ENCODE assay signal across 35 cellular contexts in the genomic region with DNA sequence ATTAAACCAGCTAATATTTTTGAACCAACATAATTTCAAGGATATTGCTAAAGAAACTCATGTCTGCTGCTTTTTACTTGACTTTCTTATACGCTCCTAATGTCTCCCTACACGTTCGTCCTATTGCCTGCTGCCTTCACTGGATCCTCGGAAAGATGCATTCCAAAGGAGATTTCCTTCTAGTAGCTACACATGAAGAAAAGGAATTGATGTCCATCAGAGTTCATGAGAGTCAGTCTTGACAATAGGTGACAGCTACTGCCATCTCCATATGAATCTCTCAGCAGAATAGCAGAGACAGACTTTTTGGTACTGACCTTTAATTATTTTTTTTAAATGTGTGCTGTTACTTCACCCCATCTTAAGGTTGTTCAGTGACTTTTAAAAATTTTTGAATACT. TPM values are rescaled to one million over a fixed set of nuclear protein-coding genes. Genes with fewer than 3 reads are reported as not detected.
"Had no signal": no experiment of that assay in that cellular context is flagged by ENCODE, and none has a peak within 500 bp of the region (broad histone marks: within the 10 kb centered on the region; RNA-seq: fewer than 3 reads in every experiment).

No MANE protein-coding gene starts in this region.

- H3K9me3 ChIP-seq: adrenal gland, body of pancreas had no signal

- DNase-seq: activated B cell treated with CpG ODN at 0.5 μM for 24 hours; activated CD4-positive, alpha-beta memory T cell treated with anti-CD3 and anti-CD28 coated beads, Interleukin-2, amount 10 ng/mL, durations not matched to agents 7 days and 5 days; activated CD4-positive, alpha-beta T cell treated with anti-CD3 and anti-CD28 coated beads for 48 hours; activated CD4-positive, alpha-beta T cell treated with anti-CD3 and anti-CD28 coated beads, Interleukin-2, amount 10 ng/mL, durations not matched to agents 7 days and 5 days; activated CD4-positive, alpha-beta T cell treated with anti-CD3 and anti-CD28 coated beads, Interleukin-2, amount 50 U/mL, for 48 hours; activated CD4-positive, CD25-positive, alpha-beta regulatory T cell treated with anti-CD3 and anti-CD28 coated beads, Interleukin-2, amount 50 U/mL, for 72 hours; activated CD8-positive, alpha-beta memory T cell treated with anti-CD3 and anti-CD28 coated beads for 24 hours; activated CD8-positive, alpha-beta memory T cell treated with anti-CD3 and anti-CD28 coated beads, Interleukin-2, amount 10 ng/mL, durations not matched to agents 7 days and 5 days; activated CD8-positive, alpha-beta memory T cell treated with anti-CD3 and anti-CD28 coated beads, Interleukin-2, amount 50 U/mL, for 48 hours; activated CD8-positive, alpha-beta T cell treated with anti-CD3 and anti-CD28 coated beads, Interleukin-2, amount 10 ng/mL, durations not matched to agents 7 days and 5 days; activated effector memory CD4-positive, alpha-beta T cell treated with anti-CD3 and anti-CD28 coated beads, Interleukin-2, amount 50 U/mL, for 16 hours; activated gamma-delta T cell treated with Interleukin-2 at 50 U/mL for 16 hours; activated naive CD4-positive, alpha-beta T cell; activated naive CD4-positive, alpha-beta T cell treated with anti-CD3 and anti-CD28 coated beads for 36 hours; activated naive CD4-positive, alpha-beta T cell treated with anti-CD3 and anti-CD28 coated beads, Interleukin-2, amount 50 U/mL, for 16 hours; activated naive CD8-positive, alpha-beta T cell treated with anti-CD3 and anti-CD28 coated beads for 36 hours; activated T-cell treated with anti-CD3 and anti-CD28 coated beads, Interleukin-2, amount 50 U/mL, for 24 hours; activated T-cell treated with anti-CD3 and anti-CD28 coated beads, Interleukin-2, amount 50 U/mL, for 48 hours; adrenal gland; amniotic stem cell; aorta; body of pancreas; caudate nucleus; cerebellar nuclear complex; T-helper 1 cell; T-helper 2 cell; T-helper 9 cell had no signal

- H3K27me3 ChIP-seq: adrenal gland, body of pancreas, cardiac muscle cell had no signal

- H3K36me3 Mint-ChIP-seq: activated CD8-positive, alpha-beta memory T cell treated with anti-CD3 and anti-CD28 coated beads, Interleukin-2, amount 10 ng/mL, durations not matched to agents 7 days and 5 days; activated naive CD4-positive, alpha-beta T cell treated with anti-CD3 and anti-CD28 coated beads, Interleukin-2, amount 50 U/mL, for 72 hours; activated naive CD8-positive, alpha-beta T cell treated with anti-CD3 and anti-CD28 coated beads for 36 hours had no signal

- H3K4me3 ChIP-seq: adrenal gland, body of pancreas, cardiac muscle cell had no signal

- H3K9me3 Mint-ChIP-seq: activated CD4-positive, alpha-beta memory T cell treated with anti-CD3 and anti-CD28 coated beads, Interleukin-2, amount 10 ng/mL, durations not matched to agents 7 days and 5 days; activated CD4-positive, alpha-beta T cell treated with anti-CD3 and anti-CD28 coated beads, Interleukin-2, amount 10 ng/mL, durations not matched to agents 7 days and 5 days; activated naive CD4-positive, alpha-beta T cell treated with anti-CD3 and anti-CD28 coated beads, Interleukin-2, amount 50 U/mL, for 72 hours; activated T-cell treated with anti-CD3 and anti-CD28 coated beads, Interleukin-2, amount 50 U/mL, for 24 hours; activated T-helper 17 cell treated with anti-CD3 and anti-CD28 coated beads, Interleukin-2, amount 50 U/mL, for 72 hours; central memory CD8-positive, alpha-beta T cell; T-helper 1 cell treated with Interleukin-12 subunit alpha and Interleukin-12 subunit beta and Interleukin-4 antibody, amounts not matched to agents 30 μg/mL and 1 μg/mL, for 36 hours; T-helper 2 cell treated with Interferon-gamma antibody and Interleukin-4, amounts not matched to agents 5 μg/mL and 100 μg/mL, for 36 hours had no signal

- H3K4me3 Mint-ChIP-seq: activated B cell treated with CpG ODN at 0.5 μM for 24 hours; activated CD4-positive, alpha-beta memory T cell treated with anti-CD3 and anti-CD28 coated beads, Interleukin-2, amount 10 ng/mL, durations not matched to agents 7 days and 5 days; activated CD4-positive, alpha-beta T cell treated with anti-CD3 and anti-CD28 coated beads, Interleukin-2, amount 10 ng/mL, durations not matched to agents 7 days and 5 days; activated CD8-positive, alpha-beta memory T cell treated with anti-CD3 and anti-CD28 coated beads, Interleukin-2, amount 10 ng/mL, durations not matched to agents 7 days and 5 days; activated CD8-positive, alpha-beta T cell treated with anti-CD3 and anti-CD28 coated beads, Interleukin-2, amount 10 ng/mL, durations not matched to agents 7 days and 5 days; activated naive CD4-positive, alpha-beta T cell treated with anti-CD3 and anti-CD28 coated beads for 36 hours; activated naive CD8-positive, alpha-beta T cell treated with anti-CD3 and anti-CD28 coated beads for 36 hours; activated T-cell treated with anti-CD3 and anti-CD28 coated beads, Interleukin-2, amount 50 U/mL, for 24 hours; activated T-helper 17 cell treated with anti-CD3 and anti-CD28 coated beads, Interleukin-2, amount 50 U/mL, for 72 hours; central memory CD8-positive, alpha-beta T cell; T-helper 1 cell treated with Interleukin-12 subunit alpha and Interleukin-12 subunit beta and Interleukin-4 antibody, amounts not matched to agents 30 μg/mL and 1 μg/mL, for 36 hours; T-helper 2 cell treated with Interferon-gamma antibody and Interleukin-4, amounts not matched to agents 5 μg/mL and 100 μg/mL, for 36 hours had no signal

- H3K4me1 Mint-ChIP-seq: activated B cell treated with CpG ODN at 0.5 μM for 24 hours; activated CD4-positive, alpha-beta memory T cell treated with anti-CD3 and anti-CD28 coated beads, Interleukin-2, amount 10 ng/mL, durations not matched to agents 7 days and 5 days; activated CD4-positive, alpha-beta T cell treated with anti-CD3 and anti-CD28 coated beads, Interleukin-2, amount 10 ng/mL, durations not matched to agents 7 days and 5 days; activated CD8-positive, alpha-beta memory T cell treated with anti-CD3 and anti-CD28 coated beads, Interleukin-2, amount 10 ng/mL, durations not matched to agents 7 days and 5 days; activated naive CD8-positive, alpha-beta T cell treated with anti-CD3 and anti-CD28 coated beads for 36 hours; activated T-helper 17 cell treated with anti-CD3 and anti-CD28 coated beads, Interleukin-2, amount 50 U/mL, for 72 hours; central memory CD8-positive, alpha-beta T cell had no signal

- H3K27ac Mint-ChIP-seq: activated B cell treated with CpG ODN at 0.5 μM for 24 hours; activated CD4-positive, alpha-beta memory T cell treated with anti-CD3 and anti-CD28 coated beads, Interleukin-2, amount 10 ng/mL, durations not matched to agents 7 days and 5 days; activated CD4-positive, alpha-beta T cell treated with anti-CD3 and anti-CD28 coated beads, Interleukin-2, amount 10 ng/mL, durations not matched to agents 7 days and 5 days; activated CD8-positive, alpha-beta memory T cell treated with anti-CD3 and anti-CD28 coated beads, Interleukin-2, amount 10 ng/mL, durations not matched to agents 7 days and 5 days; activated CD8-positive, alpha-beta T cell treated with anti-CD3 and anti-CD28 coated beads, Interleukin-2, amount 10 ng/mL, durations not matched to agents 7 days and 5 days; activated naive CD4-positive, alpha-beta T cell treated with anti-CD3 and anti-CD28 coated beads for 36 hours; activated naive CD4-positive, alpha-beta T cell treated with anti-CD3 and anti-CD28 coated beads, Interleukin-2, amount 50 U/mL, for 72 hours; activated naive CD8-positive, alpha-beta T cell treated with anti-CD3 and anti-CD28 coated beads for 36 hours; activated T-cell treated with anti-CD3 and anti-CD28 coated beads, Interleukin-2, amount 50 U/mL, for 24 hours; activated T-helper 17 cell treated with anti-CD3 and anti-CD28 coated beads, Interleukin-2, amount 50 U/mL, for 72 hours; T-helper 1 cell treated with Interleukin-12 subunit alpha and Interleukin-12 subunit beta and Interleukin-4 antibody, amounts not matched to agents 30 μg/mL and 1 μg/mL, for 36 hours; T-helper 2 cell treated with Interferon-gamma antibody and Interleukin-4, amounts not matched to agents 5 μg/mL and 100 μg/mL, for 36 hours had no signal

- H3K27me3 Mint-ChIP-seq: activated naive CD8-positive, alpha-beta T cell treated with anti-CD3 and anti-CD28 coated beads for 36 hours had no signal

- H3K36me3 ChIP-seq: adrenal gland, cardiac muscle cell had no signal

- H3K4me1 ChIP-seq: adrenal gland, body of pancreas had no signal

- H3K27ac ChIP-seq: adrenal gland, body of pancreas, cardiac muscle cell, VCaP had no signal

RNA-seq across cellular contexts. Expression of a gene that starts 24.2 kb away (rescaled TPM):
- total RNA-seq: activated B cell treated with CpG ODN at 0.5 μM for 24 hours; activated CD4-positive, alpha-beta memory T cell treated with anti-CD3 and anti-CD28 coated beads, Interleukin-2, amount 10 ng/mL, durations not matched to agents 7 days and 5 days; activated CD4-positive, alpha-beta T cell treated with anti-CD3 and anti-CD28 coated beads, Interleukin-2, amount 10 ng/mL, durations not matched to agents 7 days and 5 days; activated CD8-positive, alpha-beta memory T cell treated with anti-CD3 and anti-CD28 coated beads, Interleukin-2, amount 10 ng/mL, durations not matched to agents 7 days and 5 days; activated CD8-positive, alpha-beta T cell treated with anti-CD3 and anti-CD28 coated beads, Interleukin-2, amount 10 ng/mL, durations not matched to agents 7 days and 5 days; activated naive CD4-positive, alpha-beta T cell treated with anti-CD3 and anti-CD28 coated beads for 36 hours; activated naive CD4-positive, alpha-beta T cell treated with anti-CD3 and anti-CD28 coated beads, Interleukin-2, amount 50 U/mL, for 72 hours; activated naive CD8-positive, alpha-beta T cell treated with anti-CD3 and anti-CD28 coated beads for 36 hours; adrenal gland; aorta; bronchial epithelial cell had no signal
